Comparison of ENCODE assay signal across 8 cellular contexts in genomic region chr16:30186782-30187555, GRCh38. TPM values are rescaled to one million over a fixed set of nuclear protein-coding genes. Genes with fewer than 3 reads are reported as not detected.
DNase-seq lines count a peak whose midpoint lies in the region; ATAC-seq, FAIRE-seq and TF ChIP-seq lines count a peak whose summit lies in the region.

No MANE protein-coding gene starts in this region.

- peak overlapping the region; percentile 96 for H3K27ac Mint-ChIP-seq in CD8-positive, alpha-beta T cell
- peak overlapping the region; percentile 89 to 97 for H3K27ac Mint-ChIP-seq in natural killer cell
- peak overlapping the region; percentile 99 for H3K27ac Mint-ChIP-seq in stimulated activated naive CD8-positive, alpha-beta T cell treated with anti-CD3 and anti-CD28 coated beads, Interleukin-15, Interleukin-2, amounts not matched to agents 100 ng/mL and 50 ng/mL, for 24 hours

- H2AFZ ChIP-seq in endothelial cell of umbilical vein (ENCODE audit: low read depth, low read length) = no peak overlapping the region

- H3K27ac ChIP-seq in CD8-positive, alpha-beta T cell (ENCODE audit: low read depth, low read length) = peak overlapping the region; percentile 91
- no peak overlapping the region for H3K27ac ChIP-seq in endothelial cell of umbilical vein (ENCODE audit: insufficient read depth, low read depth, low read length)

- peak; percentile 16 for ATAC-seq in CD8-positive, alpha-beta T cell
- peak; percentile 20 to 54 (median 32) for ATAC-seq in natural killer cell
- no peak for ATAC-seq in GM19324 (IDR thresholded peaks at IDR 0.05; ENCODE audit: low FRiP score, unreplicated experiment)

- no peaks in the 10 kb centered on the region for H3K79me2 ChIP-seq in endothelial cell of umbilical vein (ENCODE audit: control insufficient read depth, insufficient read depth, low read length)

- H3K9ac ChIP-seq in endothelial cell of umbilical vein (replicated peaks; ENCODE audit: extremely low read depth, insufficient read depth, low read length) = no peak overlapping the region

- H4K20me1 ChIP-seq in endothelial cell of umbilical vein (replicated peaks; ENCODE audit: control insufficient read depth, extremely low read depth, insufficient read depth, low read length) = no peaks in the 10 kb centered on the region

- peaks cover 42% of the 10 kb centered on the region for H3K36me3 ChIP-seq in CD8-positive, alpha-beta T cell (ENCODE audit: insufficient read depth, low read length)
- H3K36me3 ChIP-seq in endothelial cell of umbilical vein (ENCODE audit: control insufficient read depth in 2 of 2, extremely low read depth in 1 of 2, insufficient read depth in 2 of 2, low read length in 2 of 2) = no peaks in the 10 kb centered on the region

- peak; percentile 43 for FAIRE-seq in endothelial cell of umbilical vein (lab: Jason Lieb, UNC)

- H3K4me1 Mint-ChIP-seq in CD8-positive, alpha-beta T cell (ENCODE audit: low read depth) = peaks cover 34% of the 10 kb centered on the region
- H3K4me1 Mint-ChIP-seq in natural killer cell = peaks cover 28 to 43% of the 10 kb centered on the region in 2 donors
- H3K4me1 Mint-ChIP-seq in stimulated activated naive CD8-positive, alpha-beta T cell treated with anti-CD3 and anti-CD28 coated beads, Interleukin-15, Interleukin-2, amounts not matched to agents 100 ng/mL and 50 ng/mL, for 24 hours (ENCODE audit: low read depth) = peaks cover 25% of the 10 kb centered on the region

- TF ChIP-seq POLR2A in endothelial cell of umbilical vein (IDR thresholded peaks at IDR 0.05; ENCODE audit: low read depth, low read length) = no peak

- BruUV-seq in endothelial cell of umbilical vein (replicated peaks; lab: Mats Ljungman, UMichigan) = no TSS peak

- dilution Hi-C loops in endothelial cell of umbilical vein (cut with MboI; ENCODE audit: extremely low pct_ligation_motif_present, low sequenced_read_pairs) = no loop called here

- H3K4me3 Mint-ChIP-seq in CD8-positive, alpha-beta T cell = peak overlapping the region; percentile 95
- peak overlapping the region; percentile 81 for H3K4me3 Mint-ChIP-seq in natural killer cell
- H3K4me3 Mint-ChIP-seq in stimulated activated naive CD8-positive, alpha-beta T cell treated with anti-CD3 and anti-CD28 coated beads, Interleukin-15, Interleukin-2, amounts not matched to agents 100 ng/mL and 50 ng/mL, for 24 hours = peak overlapping the region; percentile 99

- no peaks in the 10 kb centered on the region for H3K9me3 ChIP-seq in CD8-positive, alpha-beta T cell (ENCODE audit: low read length)
- no peaks in the 10 kb centered on the region for H3K9me3 ChIP-seq in endothelial cell of umbilical vein (replicated peaks; ENCODE audit: control insufficient read depth, insufficient read depth, low read length)

- intact Hi-C loops in CD8-positive, alpha-beta T cell (cut with DNase I, micrococcal nuclease) = no loop called here
- intact Hi-C loops in endothelial cell of umbilical vein (cut with micrococcal nuclease) (no loop called here), natural killer cell (cut with micrococcal nuclease) (no loop called here)

- no peaks in the 10 kb centered on the region for H3K9me3 Mint-ChIP-seq in CD8-positive, alpha-beta T cell
- no peaks in the 10 kb centered on the region for H3K9me3 Mint-ChIP-seq in natural killer cell
- no peaks in the 10 kb centered on the region for H3K9me3 Mint-ChIP-seq in stimulated activated naive CD8-positive, alpha-beta T cell treated with anti-CD3 and anti-CD28 coated beads, Interleukin-15, Interleukin-2, amounts not matched to agents 100 ng/mL and 50 ng/mL, for 24 hours

- H3K4me3 ChIP-seq in CD8-positive, alpha-beta T cell (ENCODE audit: low read depth, low read length) = peak overlapping the region; percentile 97
- H3K4me3 ChIP-seq in LNCaP clone FGC (ENCODE audit: low read depth, low read length) (no peak overlapping the region), endothelial cell of umbilical vein (replicated peaks in 1 of 3; ENCODE audit: insufficient read depth in 1 of 3, low read depth in 1 of 3, low read length in 3 of 3) (no peak overlapping the region)

- POLR2A ChIA-PET in CD8-positive, alpha-beta T cell (lab: Charles Lee) = interaction anchor here (0.9 to 7.0 kb wide), 8 partner anchors 47 to 208 kb away, joined by 3 to 130 read pairs (median 4); partner anchors contain the start of genes ALDOA, SEPTIN1, TBX6 and YPEL3
- POLR2A ChIA-PET in endothelial cell of umbilical vein (lab: Charles Lee) = no interaction called here

- no peaks in the 10 kb centered on the region for H3K27me3 ChIP-seq in CD8-positive, alpha-beta T cell (ENCODE audit: insufficient read depth, low read length)
- no peaks in the 10 kb centered on the region for H3K27me3 ChIP-seq in endothelial cell of umbilical vein (ENCODE audit: control insufficient read depth in 2 of 2, insufficient read depth in 2 of 2, low read length in 2 of 2)

- no peaks in the 10 kb centered on the region for H3K9me1 ChIP-seq in endothelial cell of umbilical vein (replicated peaks; ENCODE audit: control insufficient read depth, extremely low read depth, insufficient read depth, low read length)

- CTCF ChIA-PET in CD8-positive, alpha-beta T cell (lab: Charles Lee) = interaction anchor here (1.0 to 2.0 kb wide), 6 partner anchors 44 to 121 kb away, joined by 3 to 8 read pairs (median 5); partner anchors contain the start of genes ALDOA and TBX6
- CTCF ChIA-PET in endothelial cell of umbilical vein (lab: Charles Lee) = no interaction called here

- H3K4me1 ChIP-seq in CD8-positive, alpha-beta T cell (ENCODE audit: insufficient read depth, low read length) = peaks cover 34% of the 10 kb centered on the region
- peaks cover 5% of the 10 kb centered on the region for H3K4me1 ChIP-seq in endothelial cell of umbilical vein (ENCODE audit: control insufficient read depth, extremely low read depth, insufficient read depth, low read length)

- TF ChIP-seq CTCF in CD8-positive, alpha-beta T cell (IDR thresholded peaks at IDR 0.05) = peak; percentile 86
- TF ChIP-seq CTCF in LNCaP clone FGC (IDR thresholded peaks at IDR 0.05; ENCODE audit: control insufficient read depth, extremely low read depth, insufficient read depth) (peak; percentile 27; the same call in 1 of the 2 replicates), endothelial cell of umbilical vein (IDR thresholded peaks at IDR 0.05; ENCODE audit: extremely low read depth in 1 of 2, insufficient read depth in 1 of 2, low read depth in 1 of 2, low read length in 2 of 2) (peak; percentile 74 to 89), natural killer cell (IDR thresholded peaks at IDR 0.05) (peak; percentile 78)

- DNase-seq in CD8-positive, alpha-beta T cell = peak; percentile 77 to 95 (median 89)
- DNase-seq in LNCaP clone FGC (ENCODE audit: low read depth) = no peak
- DNase-seq in activated CD8-positive, alpha-beta memory T cell treated with anti-CD3 and anti-CD28 coated beads, Interleukin-2, amount 50 U/mL, for 4 hours = peak; percentile 91
- DNase-seq in endothelial cell of umbilical vein (ENCODE audit: low read depth, low spot score) = peak; percentile 52
- DNase-seq in natural killer cell = peak; percentile 90
- no peak for DNase-seq in NCI-H1930 (lab: John Stamatoyannopoulos, UW)

- peaks cover 36% of the 10 kb centered on the region for H3K36me3 Mint-ChIP-seq in CD8-positive, alpha-beta T cell
- no peaks in the 10 kb centered on the region for H3K36me3 Mint-ChIP-seq in natural killer cell
- H3K36me3 Mint-ChIP-seq in stimulated activated naive CD8-positive, alpha-beta T cell treated with anti-CD3 and anti-CD28 coated beads, Interleukin-15, Interleukin-2, amounts not matched to agents 100 ng/mL and 50 ng/mL, for 24 hours (ENCODE audit: low read depth) = peaks cover 38% of the 10 kb centered on the region

- no peak overlapping the region for H3K4me2 ChIP-seq in endothelial cell of umbilical vein (ENCODE audit: insufficient read depth, low read length)

- no peaks in the 10 kb centered on the region for H3K27me3 Mint-ChIP-seq in CD8-positive, alpha-beta T cell (ENCODE audit: low read depth)
- no peaks in the 10 kb centered on the region for H3K27me3 Mint-ChIP-seq in natural killer cell (ENCODE audit: low read depth in 2 of 2)
- H3K27me3 Mint-ChIP-seq in stimulated activated naive CD8-positive, alpha-beta T cell treated with anti-CD3 and anti-CD28 coated beads, Interleukin-15, Interleukin-2, amounts not matched to agents 100 ng/mL and 50 ng/mL, for 24 hours = no peaks in the 10 kb centered on the region

RNA-seq across cellular contexts. Expression of gene CORO1A, which starts 3.6 kb away (rescaled TPM):
- total RNA-seq in CD8-positive, alpha-beta T cell = 100 to 1,000 TPM; 352 to 364 TPM
- 6.1 and 6.6 TPM in 2 replicates for total RNA-seq in endothelial cell of umbilical vein
- 4.7 and 6.4 TPM in 2 replicates for polyA plus RNA-seq in endothelial cell of umbilical vein
- 4.2 and 4.3 TPM in 2 replicates for polyA plus RNA-seq in endothelial cell of umbilical vein (2011; cell fraction: cytosol; rRNA removed)
- polyA plus RNA-seq in endothelial cell of umbilical vein (2011; cell fraction: nucleus; rRNA removed) = 6.0 and 6.4 TPM in 2 replicates
- polyA plus RNA-seq in endothelial cell of umbilical vein (2012) = 7.1 and 9.5 TPM in 2 replicates
- 1.1 and 7.8 TPM in 2 replicates for polyA minus RNA-seq in endothelial cell of umbilical vein
- polyA minus RNA-seq in endothelial cell of umbilical vein (2011; cell fraction: cytosol; rRNA and poly(A)+ RNA removed) = not detected
- polyA minus RNA-seq in endothelial cell of umbilical vein (2011; cell fraction: nucleus; rRNA and poly(A)+ RNA removed) = 0.38 and 1.2 TPM in 2 replicates
- total RNA-seq in natural killer cell = 100 to 1,000 TPM; 699 to 926 (median 829) TPM

RNA-seq across cellular contexts. Expression of gene BOLA2B, which starts 6.5 kb away (rescaled TPM):
- total RNA-seq in CD8-positive, alpha-beta T cell = 10 to 100 TPM; 55.5 to 56.2 TPM
- total RNA-seq in endothelial cell of umbilical vein = 161 and 173 TPM in 2 replicates
- 310 and 354 TPM in 2 replicates for polyA plus RNA-seq in endothelial cell of umbilical vein
- polyA plus RNA-seq in endothelial cell of umbilical vein (2011; cell fraction: cytosol; rRNA removed) = 432 and 454 TPM in 2 replicates
- polyA plus RNA-seq in endothelial cell of umbilical vein (2011; cell fraction: nucleus; rRNA removed) = 76.9 and 94.1 TPM in 2 replicates
- polyA plus RNA-seq in endothelial cell of umbilical vein (2012) = 222 and 244 TPM in 2 replicates
- polyA minus RNA-seq in endothelial cell of umbilical vein = 34.3 and 39.4 TPM in 2 replicates
- 109 TPM for polyA minus RNA-seq in endothelial cell of umbilical vein (2011; cell fraction: cytosol; rRNA and poly(A)+ RNA removed)
- 18.8 and 42.8 TPM in 2 replicates for polyA minus RNA-seq in endothelial cell of umbilical vein (2011; cell fraction: nucleus; rRNA and poly(A)+ RNA removed)
- 10 to 100 TPM; 63.0 to 94.3 (median 70.6) TPM for total RNA-seq in natural killer cell

RNA-seq across cellular contexts. Expression of gene SLX1A, which starts 6.7 kb away (rescaled TPM):
- 10 to 100 TPM; 22.7 to 23.1 TPM for total RNA-seq in CD8-positive, alpha-beta T cell
- total RNA-seq in endothelial cell of umbilical vein = 30.9 and 77.9 TPM in 2 replicates
- 28.9 and 29.8 TPM in 2 replicates for polyA plus RNA-seq in endothelial cell of umbilical vein
- polyA plus RNA-seq in endothelial cell of umbilical vein (2011; cell fraction: cytosol; rRNA removed) = 16.9 and 32.5 TPM in 2 replicates
- 49.5 and 51.6 TPM in 2 replicates for polyA plus RNA-seq in endothelial cell of umbilical vein (2011; cell fraction: nucleus; rRNA removed)
- 44.4 and 50.8 TPM in 2 replicates for polyA plus RNA-seq in endothelial cell of umbilical vein (2012)
- 4.0 and 14.7 TPM in 2 replicates for polyA minus RNA-seq in endothelial cell of umbilical vein
- polyA minus RNA-seq in endothelial cell of umbilical vein (2011; cell fraction: cytosol; rRNA and poly(A)+ RNA removed) = 31.2 TPM
- 18.1 and 19.7 TPM in 2 replicates for polyA minus RNA-seq in endothelial cell of umbilical vein (2011; cell fraction: nucleus; rRNA and poly(A)+ RNA removed)
- total RNA-seq in natural killer cell = 100 to 1,000 TPM in 2 of 3 donors, 10 to 100 TPM in 1; 78.1 to 132 (median 109) TPM

RNA-seq across cellular contexts. Expression of gene SULT1A3, which starts 12.1 kb away (rescaled TPM):
- total RNA-seq in CD8-positive, alpha-beta T cell = 10 to 100 TPM; 15.1 to 17.8 TPM
- total RNA-seq in endothelial cell of umbilical vein = 12.2 and 18.1 TPM in 2 replicates
- polyA plus RNA-seq in endothelial cell of umbilical vein = 4.8 and 5.1 TPM in 2 replicates
- 5.2 and 6.3 TPM in 2 replicates for polyA plus RNA-seq in endothelial cell of umbilical vein (2011; cell fraction: cytosol; rRNA removed)
- 63.3 and 71.8 TPM in 2 replicates for polyA plus RNA-seq in endothelial cell of umbilical vein (2011; cell fraction: nucleus; rRNA removed)
- polyA plus RNA-seq in endothelial cell of umbilical vein (2012) = 3.3 and 11.3 TPM in 2 replicates
- polyA minus RNA-seq in endothelial cell of umbilical vein = 1.0 and 5.3 TPM in 2 replicates
- 1.5 TPM for polyA minus RNA-seq in endothelial cell of umbilical vein (2011; cell fraction: cytosol; rRNA and poly(A)+ RNA removed)
- 5.7 and 6.8 TPM in 2 replicates for polyA minus RNA-seq in endothelial cell of umbilical vein (2011; cell fraction: nucleus; rRNA and poly(A)+ RNA removed)
- 10 to 100 TPM; 15.9 to 27.1 (median 19.4) TPM for total RNA-seq in natural killer cell

Comparison
In these comparisons a context has a peak if more than half of its experiments do, and no peak if none do; other contexts are left out.
1. DNase-seq: peak in CD8-positive, alpha-beta T cell (7 of 7), activated CD8-positive, alpha-beta memory T cell treated with anti-CD3 and anti-CD28 coated beads, Interleukin-2, amount 50 U/mL, for 4 hours (single experiment), endothelial cell of umbilical vein (single experiment) and natural killer cell (single experiment); none in LNCaP clone FGC (single experiment) and NCI-H1930 (0 of 2).
2. CTCF ChIP-seq: peak in every context shown above with its lines; median percentile 86 in CD8-positive, alpha-beta T cell; 82 in endothelial cell of umbilical vein; 78 in natural killer cell; 27 in LNCaP clone FGC.
3. RNA of gene CORO1A, which starts 3.6 kb away (total RNA-seq): 699 to 926 TPM in natural killer cell and 352 to 364 TPM in CD8-positive, alpha-beta T cell; 6.1 to 6.6 TPM in endothelial cell of umbilical vein; every median in the first group is over 10 times any median in the second.
4. Peak in every context shown above with its lines, with median percentiles within 50 percentile points of each other: H3K27ac Mint-ChIP-seq and H3K4me3 Mint-ChIP-seq.